9 cellular contexts compared by ENCODE assay signal in the genomic region with DNA sequence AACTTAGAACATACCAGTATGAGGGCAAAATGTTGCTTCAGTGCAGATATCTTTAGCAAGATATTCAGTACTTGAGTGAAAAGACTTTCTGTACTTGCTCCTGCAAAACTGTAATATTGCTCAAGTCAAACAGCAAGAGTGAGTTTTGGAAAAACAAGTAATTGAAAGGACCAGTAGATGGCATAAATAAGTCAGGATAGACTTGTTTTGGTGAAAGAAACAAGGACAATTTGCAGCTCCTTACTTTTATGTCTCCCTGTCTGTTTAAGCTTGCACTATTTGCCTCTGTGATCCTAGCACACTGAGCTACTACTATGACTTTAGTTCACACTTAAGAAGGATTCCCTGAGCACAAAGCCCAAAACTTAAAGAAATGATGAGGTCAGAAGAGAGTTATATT. TPM values are rescaled to one million over a fixed set of nuclear protein-coding genes. Genes with fewer than 3 reads are reported as not detected.
A peak's percentile ranks its signal among the peaks of the same experiment; 100 is the strongest.
DNase-seq lines count a peak whose midpoint lies in the region; ATAC-seq and TF ChIP-seq lines count a peak whose summit lies in the region.
"Had no signal": no experiment of that assay in that cellular context is flagged by ENCODE, and none has a peak within 500 bp of the region (broad histone marks: within the 10 kb centered on the region; RNA-seq: fewer than 3 reads in every experiment).

No MANE protein-coding gene starts in this region.

- H3K36me3 ChIP-seq in OCI-LY7 (ENCODE audit: insufficient read depth, low read length) (no peaks in the 10 kb centered on the region), MG63 (no peaks in the 10 kb centered on the region)
- H3K36me3 ChIP-seq: SJSA1 had no signal

- H4K20me1 ChIP-seq in OCI-LY7 (ENCODE audit: insufficient read depth, low read length): no peaks in the 10 kb centered on the region

- ATAC-seq in sciatic nerve (peak; percentile 61), HG02571 (IDR thresholded peaks at IDR 0.05; ENCODE audit: unreplicated experiment) (no peak)
- ATAC-seq: psoas muscle had no signal

- DNase-seq in GM04504 (ENCODE audit: low read depth) (peak; percentile 33), OCI-LY7 (ENCODE audit: low spot score) (no peak), epithelial cell of prostate (ENCODE audit: low read depth, low spot score) (no peak), sciatic nerve (ENCODE audit: low spot score) (no peak), NCI-H2081 treated with DMSO at 0.1 percent for 48 hours (lab: John Stamatoyannopoulos, UW) (no peak), MG63 (no peak)
- DNase-seq: psoas muscle had no signal

- no peaks in the 10 kb centered on the region for H3K79me2 ChIP-seq in OCI-LY7 (ENCODE audit: insufficient read depth, low read depth, low read length)

- POLR2A ChIA-PET in OCI-LY7 (lab: Charles Lee): no interaction called here

- no TSS peak for BruUV-seq in OCI-LY7 (replicated peaks; lab: Mats Ljungman, UMichigan)

- no peaks in the 10 kb centered on the region for H3K9me3 ChIP-seq in OCI-LY7 (ENCODE audit: low read length)
- peaks cover 7% of the 10 kb centered on the region; the same call in 1 of the 2 replicates for H3K9me3 ChIP-seq in MG63
- H3K9me3 ChIP-seq: psoas muscle, SJSA1 had no signal

- H3K27me3 ChIP-seq in MG63: no peaks in the 10 kb centered on the region
- H3K27me3 ChIP-seq: SJSA1 had no signal

- H2AFZ ChIP-seq in OCI-LY7 (ENCODE audit: low read length): no peak overlapping the region

- 0 out of 2 replicates have a peak, but pooled peaks have one; percentile 12 for TF ChIP-seq CTCF in OCI-LY7 (conservative IDR thresholded peaks at IDR 0.05; ENCODE audit: low read length)

- H3K4me3 ChIP-seq in OCI-LY7 (ENCODE audit: low read depth, low read length, poor library complexity, severe bottlenecking) (no peak overlapping the region), MG63 (no peak overlapping the region)
- H3K4me3 ChIP-seq: psoas muscle, SJSA1 had no signal

- H3K9me2 ChIP-seq in OCI-LY7 (ENCODE audit: insufficient read depth, low read length): no peaks in the 10 kb centered on the region

- no peaks in the 10 kb centered on the region for H3K4me1 ChIP-seq in OCI-LY7 (ENCODE audit: insufficient read depth, low read length, poor library complexity, severe bottlenecking)
- H3K4me1 ChIP-seq: psoas muscle had no signal

- H3K4me2 ChIP-seq in OCI-LY7 (ENCODE audit: low read length): no peak overlapping the region

- intact Hi-C loops in OCI-LY7 (cut with micrococcal nuclease; ENCODE audit: unreplicated experiment): no loop called here
- intact Hi-C loops in sciatic nerve (cut with DNase I): no loop called here

- CTCF ChIA-PET in OCI-LY7 (lab: Charles Lee; ENCODE audit: unreplicated experiment): no interaction called here

- H3K27ac ChIP-seq in OCI-LY7 (ENCODE audit: low read depth, low read length, poor library complexity, severe bottlenecking): no peak overlapping the region
- peak overlapping the region; percentile 23 for H3K27ac ChIP-seq in epithelial cell of prostate
- H3K27ac ChIP-seq: psoas muscle, SJSA1 had no signal

RNA-seq across cellular contexts. Expression of a gene that starts 39.1 kb away (rescaled TPM):
- not detected in 2 replicates for total RNA-seq in OCI-LY7 (2014; rRNA removed; shearing (Covaris generic))
- total RNA-seq in OCI-LY7 (2022): not detected in 2 replicates
- 38.9 TPM for total RNA-seq in sciatic nerve
- 58.6 and 155 TPM in 2 replicates for total RNA-seq in MG63 (2014; rRNA removed; shearing (Covaris generic); ENCODE audit: low replicate concordance)

Comparison
In these comparisons a context has a peak if more than half of its experiments do, and no peak if none do; other contexts are left out.
1. RNA of a gene that starts 39.1 kb away (total RNA-seq): 58.6 to 155 TPM in MG63 and 38.9 TPM in sciatic nerve (single experiment); not detected in OCI-LY7; every median in the first group is over 10 times any median in the second.